Comparison of ENCODE assay signal across 9 cellular contexts in genomic region chr11:111245425-111245824, GRCh38. TPM values are rescaled to one million over a fixed set of nuclear protein-coding genes. Genes with fewer than 3 reads are reported as not detected.
"Had no signal": no experiment of that assay in that cellular context is flagged by ENCODE, and none has a peak within 500 bp of the region (broad histone marks: within the 10 kb centered on the region; RNA-seq: fewer than 3 reads in every experiment).

A gene with protein sequence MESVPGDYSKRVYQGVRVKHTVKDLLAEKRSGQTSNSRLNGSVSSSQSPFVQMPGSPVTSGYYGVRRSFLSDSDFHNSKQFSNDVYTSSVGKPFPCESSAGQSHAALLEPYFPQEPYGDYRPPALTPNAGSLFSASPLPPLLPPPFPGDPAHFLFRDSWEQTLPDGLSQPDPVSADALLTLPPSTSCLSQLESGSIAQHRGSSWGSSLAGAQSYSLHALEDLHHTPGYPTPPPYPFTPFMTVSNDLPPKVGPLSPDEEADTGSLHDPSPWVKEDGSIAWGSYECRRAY (plus strand): TSS chr11:111245725. CDS start chr11:111245854, 129 bp downstream.

- H3K27ac Mint-ChIP-seq: GM23338, H9, IgD-negative memory B cell had no signal

- H3K4me2 ChIP-seq: GM23338 had no signal

- H3K36me3 Mint-ChIP-seq: IgD-negative memory B cell had no signal

- H3K9me3 Mint-ChIP-seq: GM23338, H9, IgD-negative memory B cell had no signal

- H3K4me3 Mint-ChIP-seq: GM23338, H9, IgD-negative memory B cell had no signal

- H3K4me3 ChIP-seq: GM23338 had no signal

- H3K4me1 Mint-ChIP-seq: IgD-negative memory B cell had no signal

- DNase-seq: H9, HCEC 1CT, KBM-7 had no signal

- H3K27ac ChIP-seq: HL-60 had no signal

- H2AFZ ChIP-seq: GM23338 had no signal

RNA-seq across cellular contexts. Expression of the gene that starts here (rescaled TPM):
- total RNA-seq: GM23338, H1, H9, HepG2, HT1080 had no signal
- polyA plus RNA-seq: GM23338, H1, IgD-negative memory B cell had no signal
